19 cellular contexts compared by ENCODE assay signal in genomic region chr17:38539386-38539785, GRCh38.
DNase-seq lines count a peak whose midpoint lies in the region; ATAC-seq and TF ChIP-seq lines count a peak whose summit lies in the region.
"Had no signal": no experiment of that assay in that cellular context is flagged by ENCODE, and none has a peak within 500 bp of the region (broad histone marks: within the 10 kb centered on the region; RNA-seq: fewer than 3 reads in every experiment).

No MANE protein-coding gene starts in this region.

- H3K4me1 Mint-ChIP-seq in H9 = peaks cover 10 to 37% of the 10 kb centered on the region in 2 experiments; a peak in 3 of 4 replicates
- H3K4me1 Mint-ChIP-seq: activated CD4-positive, alpha-beta T cell treated with anti-CD3 and anti-CD28 coated beads, Interleukin-2, amount 10 ng/mL, durations not matched to agents 7 days and 5 days; natural killer cell; stimulated activated effector memory CD8-positive, alpha-beta T cell treated with anti-CD3 and anti-CD28 coated beads, Interleukin-12 subunit alpha, Interleukin-12 subunit beta, amount 100 ng/mL, for 72 hours had no signal

- H4K5ac ChIP-seq in H9 (ENCODE audit: insufficient read length, low read depth, low read length) = no peak overlapping the region

- H2BK15ac ChIP-seq in H9 (ENCODE audit: low read depth, low read length) = no peak overlapping the region

- TF ChIP-seq CTCF in H9 (conservative IDR thresholded peaks at IDR 0.05) (no peak), GM20000 (IDR thresholded peaks at IDR 0.05; ENCODE audit: extremely low read depth, missing control alignments) (no peak)

- peaks cover 25% of the 10 kb centered on the region for H3K27me3 Mint-ChIP-seq in H9 (ENCODE audit: low read depth)

- no peak overlapping the region for H2BK20ac ChIP-seq in H9 (ENCODE audit: low read depth, low read length, poor library complexity, severe bottlenecking)

- H3K4me3 ChIP-seq in BLaER1 = no peak overlapping the region
- H3K4me3 ChIP-seq: thoracic aorta had no signal

- no peak overlapping the region for H2BK12ac ChIP-seq in H9 (ENCODE audit: insufficient read length, low read depth, low read length)

- no peaks in the 10 kb centered on the region for H3K79me1 ChIP-seq in H9 (ENCODE audit: insufficient read depth, low read depth, low read length, poor library complexity, severe bottlenecking)

- H3T11ph ChIP-seq in H9 (ENCODE audit: low read length) = no peak overlapping the region

- no peak overlapping the region for H3K18ac ChIP-seq in H9 (ENCODE audit: insufficient read length, low read depth, low read length)

- no peak overlapping the region for H2AK5ac ChIP-seq in H9 (ENCODE audit: insufficient read length, low read length)

- H3K4me3 Mint-ChIP-seq in H9 = no peak overlapping the region
- H3K4me3 Mint-ChIP-seq: activated CD4-positive, alpha-beta T cell treated with anti-CD3 and anti-CD28 coated beads, Interleukin-2, amount 10 ng/mL, durations not matched to agents 7 days and 5 days; CD4-positive, alpha-beta T cell; natural killer cell; stimulated activated effector memory CD8-positive, alpha-beta T cell treated with anti-CD3 and anti-CD28 coated beads, Interleukin-12 subunit alpha, Interleukin-12 subunit beta, amount 100 ng/mL, for 72 hours; T-helper 1 cell treated with Interleukin-12 subunit alpha and Interleukin-12 subunit beta and Interleukin-4 antibody, amounts not matched to agents 30 μg/mL and 1 μg/mL, for 36 hours had no signal

- no peaks in the 10 kb centered on the region for H4K20me1 ChIP-seq in BLaER1
- no peaks in the 10 kb centered on the region for H4K20me1 ChIP-seq in H9 (ENCODE audit: control insufficient read depth, insufficient read depth, insufficient read length)

- H3K9me3 ChIP-seq in BLaER1 = no peaks in the 10 kb centered on the region
- H3K9me3 ChIP-seq in H9 (ENCODE audit: control insufficient read depth, low read depth, low read length) = no peaks in the 10 kb centered on the region
- H3K9me3 ChIP-seq: thoracic aorta had no signal

- H3K79me2 ChIP-seq in H9 (ENCODE audit: insufficient read depth, low read length) = no peaks in the 10 kb centered on the region

- H3K36me3 Mint-ChIP-seq in H9 (ENCODE audit: insufficient read depth in 1 of 3, low read depth in 3 of 3) = no peaks in the 10 kb centered on the region; a peak in 1 of 7 replicates
- H3K36me3 Mint-ChIP-seq: natural killer cell; stimulated activated effector memory CD8-positive, alpha-beta T cell treated with anti-CD3 and anti-CD28 coated beads, Interleukin-12 subunit alpha, Interleukin-12 subunit beta, amount 100 ng/mL, for 72 hours had no signal

- no peak overlapping the region for H4K91ac ChIP-seq in H9 (ENCODE audit: insufficient read length, low read depth, low read length)

- no peak overlapping the region for H3K56ac ChIP-seq in H9 (ENCODE audit: insufficient read length, low read depth, low read length)

- H2BK5ac ChIP-seq in H9 (ENCODE audit: insufficient read length, low read length) = no peak overlapping the region

- no peaks in the 10 kb centered on the region for H3K23me2 ChIP-seq in H9 (ENCODE audit: insufficient read length, low read depth, low read length, poor library complexity, severe bottlenecking)

- H2BK120ac ChIP-seq in H9 (ENCODE audit: low read depth, low read length, poor library complexity, severe bottlenecking) = no peak overlapping the region

- H3K4ac ChIP-seq in H9 (ENCODE audit: low read depth, low read length) = no peak overlapping the region

- WGBS in H9 (ENCODE audit: extremely low coverage, insufficient read length, low lambda C conversion rate) = no CpG with 5 or more reads among the region's 8 CpGs

- 0 out of 2 replicates have a peak overlapping the region, but pooled peaks have one; percentile 12 for H3K14ac ChIP-seq in H9 (ENCODE audit: insufficient read depth, low read length)

- no peak overlapping the region for H4K8ac ChIP-seq in H9 (replicated peaks; ENCODE audit: insufficient read length, low read depth, low read length)

- H2AFZ ChIP-seq in H9 (ENCODE audit: low read length) = no peak overlapping the region

- no peaks in the 10 kb centered on the region for H3K36me3 ChIP-seq in BLaER1
- H3K36me3 ChIP-seq: brain microvascular endothelial cell, thoracic aorta had no signal

- H3K4me1 ChIP-seq in BLaER1 (peaks cover 21% of the 10 kb centered on the region), H9 (ENCODE audit: insufficient read depth, low read length) (no peaks in the 10 kb centered on the region)

- H3K9ac ChIP-seq in BLaER1 = no peak overlapping the region
- H3K9ac ChIP-seq in H9 (ENCODE audit: extremely low read depth, insufficient read length, low read length) = no peak overlapping the region

- H3K23ac ChIP-seq in H9 (ENCODE audit: insufficient read length, low read depth, low read length) = no peak overlapping the region

- H3K27ac ChIP-seq in BLaER1 = no peak overlapping the region
- no peak overlapping the region for H3K27ac ChIP-seq in H9 (ENCODE audit: insufficient read length, low read depth, low read length)
- H3K27ac ChIP-seq: brain microvascular endothelial cell, thoracic aorta had no signal

- DNase-seq in H9 = no peak
- peak; percentile 78 for DNase-seq in NCI-H2171 (lab: John Stamatoyannopoulos, UW)
- DNase-seq in SHP77 treated with DMSO at 0.1 percent for 48 hours (lab: John Stamatoyannopoulos, UW) = peak; percentile 76
- DNase-seq in activated effector memory CD4-positive, alpha-beta T cell treated with Interleukin-2 at 50 U/mL for 16 hours = no peak
- no peak for DNase-seq in foreskin melanocyte
- DNase-seq in GM20000 (ENCODE audit: low spot score) = no peak
- DNase-seq: activated CD4-positive, alpha-beta T cell treated with anti-CD3 and anti-CD28 coated beads, Interleukin-2, amount 10 ng/mL, durations not matched to agents 7 days and 5 days; brain microvascular endothelial cell; CD4-positive, alpha-beta T cell; DND-41; HCEC 1CT; mesendoderm; natural killer cell had no signal

- H3K4me2 ChIP-seq in BLaER1 (peak overlapping the region; percentile 60), H9 (ENCODE audit: insufficient read depth, insufficient read length, low read length) (no peak overlapping the region)

- ATAC-seq in HG03354 (IDR thresholded peaks at IDR 0.05; ENCODE audit: poor library complexity, severe bottlenecking, unreplicated experiment) = no peak
- ATAC-seq: natural killer cell; stimulated activated effector memory CD8-positive, alpha-beta T cell treated with anti-CD3 and anti-CD28 coated beads, Interleukin-12 subunit alpha, Interleukin-12 subunit beta, amount 100 ng/mL, for 72 hours had no signal

- H3K9me3 Mint-ChIP-seq in H9 = no peaks in the 10 kb centered on the region
- H3K9me3 Mint-ChIP-seq: activated CD4-positive, alpha-beta T cell treated with anti-CD3 and anti-CD28 coated beads, Interleukin-2, amount 10 ng/mL, durations not matched to agents 7 days and 5 days; activated T-helper 2 cell treated with anti-CD3 and anti-CD28 coated beads, Interferon-gamma antibody, Interleukin-2, Interleukin-4, amounts not matched to agents 10 μg/mL and 5 μg/mL and 100 μg/mL, durations not matched to agents 14 hours and 24 hours and 36 hours; CD4-positive, alpha-beta T cell; natural killer cell; stimulated activated effector memory CD8-positive, alpha-beta T cell treated with anti-CD3 and anti-CD28 coated beads, Interleukin-12 subunit alpha, Interleukin-12 subunit beta, amount 100 ng/mL, for 72 hours; T-helper 1 cell treated with Interleukin-12 subunit alpha and Interleukin-12 subunit beta and Interleukin-4 antibody, amounts not matched to agents 30 μg/mL and 1 μg/mL, for 36 hours had no signal

- H3K27me3 ChIP-seq in BLaER1 (no peaks in the 10 kb centered on the region), H9 (ENCODE audit: insufficient read depth, low read length) (no peaks in the 10 kb centered on the region)
- H3K27me3 ChIP-seq: brain microvascular endothelial cell had no signal

- no peak overlapping the region; a peak in 2 of 7 replicates for H3K27ac Mint-ChIP-seq in H9
- H3K27ac Mint-ChIP-seq: activated CD4-positive, alpha-beta T cell treated with anti-CD3 and anti-CD28 coated beads, Interleukin-2, amount 10 ng/mL, durations not matched to agents 7 days and 5 days; activated T-helper 2 cell treated with anti-CD3 and anti-CD28 coated beads, Interferon-gamma antibody, Interleukin-2, Interleukin-4, amounts not matched to agents 10 μg/mL and 5 μg/mL and 100 μg/mL, durations not matched to agents 14 hours and 24 hours and 36 hours; CD4-positive, alpha-beta T cell; natural killer cell; stimulated activated effector memory CD8-positive, alpha-beta T cell treated with anti-CD3 and anti-CD28 coated beads, Interleukin-12 subunit alpha, Interleukin-12 subunit beta, amount 100 ng/mL, for 72 hours; T-helper 1 cell treated with Interleukin-12 subunit alpha and Interleukin-12 subunit beta and Interleukin-4 antibody, amounts not matched to agents 30 μg/mL and 1 μg/mL, for 36 hours had no signal

Comparison
In these comparisons a context has a peak if more than half of its experiments do, and no peak if none do; other contexts are left out.
1. DNase-seq: peak in NCI-H2171 (single experiment) and SHP77 treated with DMSO at 0.1 percent for 48 hours (single experiment); none in H9 (single experiment), activated effector memory CD4-positive, alpha-beta T cell treated with Interleukin-2 at 50 U/mL for 16 hours (single experiment), foreskin melanocyte (single experiment) and GM20000 (single experiment).